17 cellular contexts compared by ENCODE assay signal in the genomic region with DNA sequence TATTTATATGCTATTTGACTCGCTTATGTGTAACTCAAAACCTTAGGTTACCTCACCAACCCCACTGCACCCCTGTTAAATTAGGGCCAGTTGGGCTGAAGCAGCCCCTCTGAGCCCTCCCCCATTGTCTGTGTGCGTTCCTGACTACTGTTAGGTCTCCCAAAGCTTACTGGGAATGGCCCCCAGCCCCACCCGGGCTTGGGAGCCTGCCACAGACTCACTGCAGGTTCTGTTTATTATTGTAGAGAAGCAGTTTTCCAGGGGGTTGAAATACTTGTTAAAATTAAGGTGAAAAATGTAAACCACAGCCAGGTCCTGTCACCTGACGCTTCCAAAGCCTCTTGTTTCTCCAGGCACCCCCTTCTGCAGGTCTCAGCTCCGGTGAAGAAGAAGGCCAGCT.
DNase-seq lines count a peak whose midpoint lies in the region; ATAC-seq and TF ChIP-seq lines count a peak whose summit lies in the region.
"Had no signal": no experiment of that assay in that cellular context is flagged by ENCODE, and none has a peak within 500 bp of the region (broad histone marks: within the 10 kb centered on the region; RNA-seq: fewer than 3 reads in every experiment).

No MANE protein-coding gene starts in this region.

- no peak overlapping the region for H2BK15ac ChIP-seq in neuronal stem cell (ENCODE audit: low read length)

- peaks cover 15% of the 10 kb centered on the region for H3K4me1 Mint-ChIP-seq in glutamatergic neuron (ENCODE audit: low read depth, unreplicated experiment)
- H3K4me1 Mint-ChIP-seq: B cell had no signal

- no peaks in the 10 kb centered on the region for H3K79me1 ChIP-seq in neuronal stem cell (ENCODE audit: low read depth, low read length)

- no peak for TF ChIP-seq EP300 in sigmoid colon (IDR thresholded peaks at IDR 0.05)

- no peak overlapping the region for H3K4me2 ChIP-seq in neuronal stem cell (ENCODE audit: insufficient read depth, low read length, poor library complexity, severe bottlenecking)
- H3K4me2 ChIP-seq: A549 had no signal

- H3K9me3 Mint-ChIP-seq in glutamatergic neuron (ENCODE audit: unreplicated experiment): peaks cover 4% of the 10 kb centered on the region
- H3K9me3 Mint-ChIP-seq: CD4-positive, alpha-beta T cell; CD8-positive, alpha-beta T cell had no signal

- peaks cover 3% of the 10 kb centered on the region for H3K36me3 Mint-ChIP-seq in glutamatergic neuron (ENCODE audit: unreplicated experiment)
- H3K36me3 Mint-ChIP-seq: CD8-positive, alpha-beta T cell had no signal

- H3K36me3 ChIP-seq in neuronal stem cell (replicated peaks in 1 of 2; ENCODE audit: control insufficient read depth in 2 of 2, insufficient read depth in 2 of 2, low read length in 2 of 2) (no peaks in the 10 kb centered on the region), sigmoid colon (no peaks in the 10 kb centered on the region), body of pancreas (replicated peaks in 1 of 2; ENCODE audit: insufficient read depth in 1 of 2, low read depth in 2 of 2) (no peaks in the 10 kb centered on the region)
- H3K36me3 ChIP-seq: BLaER1 treated with 17β-estradiol and CSF1 and Interleukin-3, amounts not matched to agents 10 nM and 100 nM had no signal

- H4K91ac ChIP-seq in neuronal stem cell (ENCODE audit: low read depth, low read length, poor library complexity): no peak overlapping the region

- ATAC-seq in body of pancreas (no peak), left lobe of liver (no peak)
- ATAC-seq: A549; CD8-positive, alpha-beta T cell had no signal

- TF ChIP-seq POLR2A in sigmoid colon (IDR thresholded peaks at IDR 0.05) (no peak), body of pancreas (IDR thresholded peaks at IDR 0.05) (no peak)

- intact Hi-C loops in sigmoid colon (cut with DNase I): no loop called here
- intact Hi-C loops in body of pancreas (cut with DNase I): no loop called here

- no peak overlapping the region for H2BK5ac ChIP-seq in neuronal stem cell (ENCODE audit: low read length)

- H3K27me3 ChIP-seq in neuronal stem cell (ENCODE audit: control insufficient read depth in 3 of 3, insufficient read depth in 3 of 3, low read depth in 1 of 3, low read length in 3 of 3) (peaks cover 0 to 53% (median 22%) of the 10 kb centered on the region in 3 experiments), sigmoid colon (peaks cover 12 to 91% (median 19%) of the 10 kb centered on the region in 3 donors), body of pancreas (peaks cover 0 to 6% of the 10 kb centered on the region in 2 donors)

- no peak overlapping the region for H3K4ac ChIP-seq in neuronal stem cell (ENCODE audit: low read length)

- H3K9ac ChIP-seq in neuronal stem cell (ENCODE audit: low read depth, low read length, poor library complexity): no peak overlapping the region
- H3K9ac ChIP-seq: BLaER1 treated with 17β-estradiol and CSF1 and Interleukin-3, amounts not matched to agents 10 nM and 100 nM had no signal

- H2AK5ac ChIP-seq in neuronal stem cell (ENCODE audit: low read depth, low read length): peak overlapping the region; percentile 36

- no peak overlapping the region for H4K8ac ChIP-seq in neuronal stem cell (ENCODE audit: low read depth, low read length)

- H3K9me3 ChIP-seq in neuronal stem cell (replicated peaks in 1 of 2; ENCODE audit: control insufficient read depth in 2 of 2, insufficient read depth in 1 of 2, low read depth in 1 of 2, low read length in 2 of 2) (no peaks in the 10 kb centered on the region), sigmoid colon (no peaks in the 10 kb centered on the region), body of pancreas (no peaks in the 10 kb centered on the region)
- H3K9me3 ChIP-seq: A549; BLaER1 treated with 17β-estradiol and CSF1 and Interleukin-3, amounts not matched to agents 10 nM and 100 nM; Caco-2 had no signal

- H3K4me3 Mint-ChIP-seq in glutamatergic neuron (ENCODE audit: unreplicated experiment): no peak overlapping the region
- H3K4me3 Mint-ChIP-seq: B cell; CD4-positive, alpha-beta T cell; CD8-positive, alpha-beta T cell had no signal

- no peak overlapping the region for H2AFZ ChIP-seq in neuronal stem cell (ENCODE audit: low read length)

- no CpG with 5 or more reads among the region's 5 CpGs for WGBS in neuronal stem cell (ENCODE audit: extremely low coverage in 2 of 2, insufficient read length in 2 of 2, insufficient replicate concordance in 1 of 2), 2 donors
- 52 to 69% methylated on average over 5 of the region's 5 CpGs for WGBS in sigmoid colon, 2 donors
- WGBS in body of pancreas, 2 donors: 47 to 48% methylated on average over 5 of the region's 5 CpGs

- TF ChIP-seq CTCF in glutamatergic neuron (IDR thresholded peaks at IDR 0.05; ENCODE audit: partially characterized antibody, unreplicated experiment): no peak
- no peak for TF ChIP-seq CTCF in sigmoid colon (IDR thresholded peaks at IDR 0.05)
- TF ChIP-seq CTCF in body of pancreas (IDR thresholded peaks at IDR 0.05): no peak

- H3K14ac ChIP-seq in neuronal stem cell (ENCODE audit: low read length): no peak overlapping the region

- H3K27ac ChIP-seq in neuronal stem cell (replicated peaks; ENCODE audit: low read length): no peak overlapping the region
- no peak overlapping the region for H3K27ac ChIP-seq in sigmoid colon
- no peak overlapping the region for H3K27ac ChIP-seq in body of pancreas
- H3K27ac ChIP-seq: 22Rv1; A549; BLaER1 treated with 17β-estradiol and CSF1 and Interleukin-3, amounts not matched to agents 10 nM and 100 nM; C4-2B had no signal

- no peak overlapping the region for H3K27ac Mint-ChIP-seq in glutamatergic neuron (ENCODE audit: unreplicated experiment)
- H3K27ac Mint-ChIP-seq: B cell; CD4-positive, alpha-beta T cell; CD8-positive, alpha-beta T cell had no signal

- H3K18ac ChIP-seq in neuronal stem cell (ENCODE audit: low read length): peak overlapping the region; percentile 67

- H2BK12ac ChIP-seq in neuronal stem cell (ENCODE audit: low read length): no peak overlapping the region

- H2BK120ac ChIP-seq in neuronal stem cell (ENCODE audit: low read depth, low read length): no peak overlapping the region

- H3K4me1 ChIP-seq in neuronal stem cell (ENCODE audit: control insufficient read depth in 2 of 2, insufficient read depth in 1 of 2, low read depth in 1 of 2, low read length in 2 of 2) (peaks cover 4 to 25% of the 10 kb centered on the region in 2 donors), sigmoid colon (no peaks in the 10 kb centered on the region), body of pancreas (no peaks in the 10 kb centered on the region)
- H3K4me1 ChIP-seq: A549, Caco-2 had no signal

- DNase-seq in glutamatergic neuron: peak; percentile 2
- no peak for DNase-seq in neuronal stem cell (ENCODE audit: low spot score)
- peak; percentile 15 for DNase-seq in sigmoid colon
- no peak for DNase-seq in body of pancreas
- DNase-seq in left lobe of liver (ENCODE audit: low spot score): no peak
- DNase-seq: AML-193; Caco-2; Calu3; CD4-positive, alpha-beta T cell; CD8-positive, alpha-beta T cell; DMS79 treated with DMSO at 0.1 percent for 48 hours; GF-D8 had no signal

- H3K4me3 ChIP-seq in neuronal stem cell (ENCODE audit: low read length in 2 of 2) (no peak overlapping the region), sigmoid colon (no peak overlapping the region), body of pancreas (no peak overlapping the region)
- H3K4me3 ChIP-seq: A549; BLaER1 treated with 17β-estradiol and CSF1 and Interleukin-3, amounts not matched to agents 10 nM and 100 nM had no signal

- H3K23ac ChIP-seq in neuronal stem cell (ENCODE audit: low read depth, low read length, poor library complexity): no peak overlapping the region

- H3K27me3 Mint-ChIP-seq in glutamatergic neuron (ENCODE audit: unreplicated experiment): peaks cover 14% of the 10 kb centered on the region

Comparison
In these comparisons a context has a peak if more than half of its experiments do, and no peak if none do; other contexts are left out.
1. DNase-seq: peak in glutamatergic neuron (single experiment) and sigmoid colon (single experiment); none in neuronal stem cell (single experiment), body of pancreas (0 of 4) and left lobe of liver (single experiment).